Comparison of ENCODE assay signal across 8 cellular contexts in the genomic region with DNA sequence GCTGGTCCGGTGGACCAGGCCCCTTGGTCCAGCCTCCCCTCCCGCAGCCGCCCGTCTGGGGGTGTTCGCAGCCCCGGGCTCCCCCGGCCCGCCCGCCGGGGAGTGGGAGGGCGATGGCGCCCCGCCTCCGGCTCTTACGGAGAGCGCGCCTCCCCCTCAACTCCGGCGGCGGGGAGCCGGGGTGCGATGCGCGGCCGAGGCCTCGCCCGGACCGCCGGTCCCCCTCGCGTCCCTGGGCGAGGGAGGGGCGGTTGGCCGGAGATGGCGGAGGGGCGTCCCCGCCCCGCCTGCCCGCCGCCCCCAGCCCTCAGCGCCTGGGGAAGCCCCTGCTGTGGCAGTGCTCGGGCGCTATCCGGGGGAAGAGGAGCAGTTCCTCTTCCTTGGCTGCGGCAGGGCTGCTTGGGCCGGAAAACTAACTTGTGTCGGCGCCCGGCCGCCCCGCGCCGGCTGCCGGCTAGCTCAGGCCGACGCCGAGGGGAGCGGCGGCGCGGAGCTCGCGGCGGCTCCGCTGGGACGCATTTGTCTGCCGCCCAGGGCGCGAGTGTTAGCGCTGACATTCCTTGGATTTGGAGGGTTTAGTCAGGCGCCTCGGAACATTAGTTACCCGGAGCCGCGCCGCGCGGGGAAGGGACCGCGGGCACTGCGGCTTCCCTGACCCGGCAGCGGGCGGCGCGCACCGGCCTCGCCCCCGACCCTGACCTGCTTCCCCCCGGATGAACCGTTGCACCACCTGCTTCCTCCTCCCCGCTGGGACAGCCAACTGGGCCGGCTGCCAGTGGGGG. TPM values are rescaled to one million over a fixed set of nuclear protein-coding genes. Genes with fewer than 3 reads are reported as not detected.
DNase-seq lines count a peak whose midpoint lies in the region; ATAC-seq, FAIRE-seq and TF ChIP-seq lines count a peak whose summit lies in the region.

No MANE protein-coding gene starts in this region.

- H3K36me3 Mint-ChIP-seq in activated CD8-positive, alpha-beta T cell treated with anti-CD3 and anti-CD28 coated beads, Interleukin-2, amount 10 ng/mL, durations not matched to agents 7 days and 5 days (ENCODE audit: low read depth): peaks cover 13% of the 10 kb centered on the region

- H3K4me1 Mint-ChIP-seq in activated CD8-positive, alpha-beta T cell treated with anti-CD3 and anti-CD28 coated beads, Interleukin-2, amount 10 ng/mL, durations not matched to agents 7 days and 5 days (ENCODE audit: low read depth): peaks cover 53% of the 10 kb centered on the region

- H3K27me3 Mint-ChIP-seq in activated CD8-positive, alpha-beta T cell treated with anti-CD3 and anti-CD28 coated beads, Interleukin-2, amount 10 ng/mL, durations not matched to agents 7 days and 5 days (ENCODE audit: low read depth): no peaks in the 10 kb centered on the region

- POLR2A ChIA-PET in AG04450 (lab: Yijun Ruan, JAX): interaction anchor here (0.9 to 1.4 kb wide), 2 partner anchors 83 to 145 kb away, joined by 3 to 6 read pairs; no protein-coding TSS in a partner anchor
- POLR2A ChIA-PET in activated CD8-positive, alpha-beta T cell treated with anti-CD3 and anti-CD28 coated beads, Interleukin-2, amount 10 ng/mL, durations not matched to agents 7 days and 5 days (lab: Charles Lee): interaction anchor here (1.9 kb wide), 1 partner anchor 164 kb away, joined by 13 read pairs; a partner anchor contains a TSS
- POLR2A ChIA-PET in H1 (lab: Charles Lee; ENCODE audit: partially characterized antibody): interaction anchor here (2.9 kb wide), 1 partner anchor 164 kb away, joined by 9 read pairs; a partner anchor contains a TSS

- H2BK120ac ChIP-seq in H1 (replicated peaks; ENCODE audit: low read depth, low read length) (no peak overlapping the region), mesendoderm (ENCODE audit: low read depth, low read length) (peak overlapping the region; percentile 83)

- H3K4me1 ChIP-seq in H1 (replicated peaks in 1 of 4; ENCODE audit: control insufficient read depth in 3 of 4, insufficient read depth in 4 of 4, low read length in 3 of 4) (peaks cover 12 to 34% (median 23%) of the 10 kb centered on the region in 4 experiments), mesendoderm (ENCODE audit: control insufficient read depth, low read depth, low read length) (peaks cover 14% of the 10 kb centered on the region)

- no peak for TF ChIP-seq RAD21 in H1 (IDR thresholded peaks at IDR 0.05 in 1 of 2, conservative IDR thresholded peaks at IDR 0.05 in 1 of 2; ENCODE audit: low read depth in 2 of 2, low read length in 2 of 2)

- peaks cover 3% of the 10 kb centered on the region; the same call in 1 of the 2 replicates for H3K23me2 ChIP-seq in H1 (ENCODE audit: low read depth, low read length)

- no peak overlapping the region for H2BK20ac ChIP-seq in H1 (ENCODE audit: low read length)

- H3K18ac ChIP-seq in H1 (ENCODE audit: extremely low read depth, low read length) (peak overlapping the region; percentile 41), mesendoderm (ENCODE audit: low read length) (peak overlapping the region; percentile 88)

- no peak for DNase-seq in AG04450 (ENCODE audit: low read depth, low spot score)
- peak; percentile 16 to 72 for DNase-seq in NCI-H526 (lab: John Stamatoyannopoulos, UW)
- peak; percentile 64 for DNase-seq in activated CD8-positive, alpha-beta T cell treated with anti-CD3 and anti-CD28 coated beads, Interleukin-2, amount 10 ng/mL, durations not matched to agents 7 days and 5 days
- peak in 1 of 2 experiments; percentile 75 for DNase-seq in H1 (ENCODE audit: low read depth in 1 of 2, low spot score in 2 of 2)
- DNase-seq in mesendoderm: peak; percentile 86
- peak; percentile 22 to 48 for DNase-seq in stimulated activated CD8-positive, alpha-beta memory T cell treated with anti-CD3 and anti-CD28 coated beads, Interleukin-15, amount 100 ng/mL, for 4 hours (ENCODE audit: low read depth in 2 of 2)

- H3K27ac Mint-ChIP-seq in activated CD8-positive, alpha-beta T cell treated with anti-CD3 and anti-CD28 coated beads, Interleukin-2, amount 10 ng/mL, durations not matched to agents 7 days and 5 days: peak overlapping the region; percentile 87

- H3K4me3 Mint-ChIP-seq in activated CD8-positive, alpha-beta T cell treated with anti-CD3 and anti-CD28 coated beads, Interleukin-2, amount 10 ng/mL, durations not matched to agents 7 days and 5 days: peak overlapping the region; percentile 86

- H2BK5ac ChIP-seq in H1 (ENCODE audit: low read depth, low read length) (peak overlapping the region; percentile 68; the same call in 1 of the 2 replicates), mesendoderm (ENCODE audit: low read length) (no peak overlapping the region)

- H3K27ac ChIP-seq in AG04450 (ENCODE audit: low read depth, low read length) (peak overlapping the region; percentile 31), H1 (ENCODE audit: low read depth, low read length) (peak overlapping the region; percentile 75; the same call in 1 of the 2 replicates), mesendoderm (ENCODE audit: low read depth, low read length) (peak overlapping the region; percentile 98)

- H4K5ac ChIP-seq in H1 (ENCODE audit: insufficient read length, low read depth, low read length): peak overlapping the region; percentile 47
- no peak overlapping the region for H4K5ac ChIP-seq in mesendoderm (ENCODE audit: low read length)

- no peak for FAIRE-seq in H1 (lab: Jason Lieb, UNC)

- H3K9me3 ChIP-seq in AG04450 (ENCODE audit: control insufficient read depth, insufficient read depth, low read length): no peaks in the 10 kb centered on the region
- H3K9me3 ChIP-seq in H1 (ENCODE audit: insufficient read depth in 2 of 2, low read depth in 1 of 2, low read length in 1 of 2): no peaks in the 10 kb centered on the region

- H3K36me3 ChIP-seq in H1 (ENCODE audit: control insufficient read depth in 2 of 4, insufficient read depth in 4 of 4, low read length in 3 of 4) (peaks cover 0 to 4% (median 1%) of the 10 kb centered on the region in 4 experiments; a peak in 1 of 8 replicates), mesendoderm (ENCODE audit: control insufficient read depth, insufficient read depth, low read length) (no peaks in the 10 kb centered on the region)

- H3K4me2 ChIP-seq in H1 (ENCODE audit: insufficient read depth in 1 of 2, low read depth in 2 of 2, low read length in 2 of 2) (peak overlapping the region; percentile 88), mesendoderm (ENCODE audit: low read length) (peak overlapping the region; percentile 86)

- H3K4me3 ChIP-seq in AG04450 (ENCODE audit: low read depth, low read length): peak overlapping the region; percentile 87
- H3K4me3 ChIP-seq in H1 (ENCODE audit: extremely low read depth in 1 of 4, insufficient read depth in 2 of 4, low read depth in 3 of 4, low read length in 4 of 4): peak overlapping the region; percentile 82 to 93 (median 86)
- peak overlapping the region; percentile 85 for H3K4me3 ChIP-seq in mesendoderm (ENCODE audit: low read length)

- no peak overlapping the region for H2BK12ac ChIP-seq in H1 (ENCODE audit: low read depth, low read length)

- TF ChIP-seq CTCF in AG04450 (IDR thresholded peaks at IDR 0.05; ENCODE audit: low read depth, low read length) (no peak), H1 (IDR thresholded peaks at IDR 0.05; ENCODE audit: control extremely low read depth in 1 of 3, insufficient read depth in 1 of 3, low read depth in 1 of 3, low read length in 3 of 3) (no peak)

- H2AFZ ChIP-seq in H1 (ENCODE audit: low read length): no peak overlapping the region

- no peaks in the 10 kb centered on the region for H3K27me3 ChIP-seq in AG04450 (ENCODE audit: control insufficient read depth, insufficient read depth, low read length)
- H3K27me3 ChIP-seq in H1 (replicated peaks in 1 of 4; ENCODE audit: control insufficient read depth in 3 of 4, extremely low read depth in 1 of 4, insufficient read depth in 3 of 4, low read length in 3 of 4): no peaks in the 10 kb centered on the region
- H3K27me3 ChIP-seq in mesendoderm (ENCODE audit: insufficient read depth, low read length, poor library complexity): no peaks in the 10 kb centered on the region

- H3K79me1 ChIP-seq in H1 (ENCODE audit: low read depth, low read length): no peaks in the 10 kb centered on the region; the same call in 1 of the 2 replicates
- peaks cover 7% of the 10 kb centered on the region for H3K79me1 ChIP-seq in mesendoderm (ENCODE audit: low read length)

- H4K8ac ChIP-seq in H1 (ENCODE audit: extremely low read depth, insufficient read depth, low read length) (peak overlapping the region; percentile 77), mesendoderm (ENCODE audit: low read depth, low read length) (no peak overlapping the region)

- 4% methylated on average over 47 of the region's 93 CpGs; no CpG with 5 or more reads in 1 of the 2 experiments for WGBS in H1 (ENCODE audit: extremely low coverage in 1 of 2, insufficient coverage in 1 of 2, insufficient read length in 1 of 2, insufficient replicate concordance in 2 of 2, low coverage in 1 of 2, low lambda C conversion rate in 2 of 2, missing lambda C conversion rate in 1 of 2), 2 experiments
- WGBS in mesendoderm (ENCODE audit: extremely low coverage, insufficient coverage, low lambda C conversion rate): no CpG with 5 or more reads among the region's 93 CpGs

- H3K56ac ChIP-seq in H1 (replicated peaks; ENCODE audit: insufficient read length, low read depth, low read length): peak overlapping the region; percentile 73
- H3K56ac ChIP-seq in mesendoderm (ENCODE audit: low read length): peak overlapping the region; percentile 94

- H3K9ac ChIP-seq in H1 (replicated peaks in 1 of 4; ENCODE audit: extremely low read depth in 1 of 4, low read depth in 3 of 4, low read length in 3 of 4) (peak overlapping the region; percentile 46 to 92 (median 74)), mesendoderm (ENCODE audit: low read length) (peak overlapping the region; percentile 88)

- ATAC-seq in GM18858 (IDR thresholded peaks at IDR 0.05; ENCODE audit: unreplicated experiment): peak; percentile 55
- ATAC-seq in HG03045 (IDR thresholded peaks at IDR 0.05; ENCODE audit: unreplicated experiment): peak; percentile 69
- peak; percentile 68 for ATAC-seq in activated CD8-positive, alpha-beta T cell treated with anti-CD3 and anti-CD28 coated beads, Interleukin-2, amount 10 ng/mL, durations not matched to agents 7 days and 5 days

- H3K79me2 ChIP-seq in H1 (ENCODE audit: control insufficient read depth in 1 of 2, insufficient read depth in 2 of 2, low read length in 2 of 2) (peaks cover 22 to 56% of the 10 kb centered on the region in 2 experiments), mesendoderm (ENCODE audit: control insufficient read depth, insufficient read depth, low read length) (peaks cover 38% of the 10 kb centered on the region)

- H2BK15ac ChIP-seq in H1 (ENCODE audit: low read length) (no peak overlapping the region), mesendoderm (replicated peaks; ENCODE audit: low read depth) (peak overlapping the region; percentile 9)

- no peak overlapping the region for H3K14ac ChIP-seq in H1 (ENCODE audit: insufficient read length)

- peaks cover 3 to 8% of the 10 kb centered on the region in 2 experiments for H4K20me1 ChIP-seq in H1 (replicated peaks in 1 of 2; ENCODE audit: control insufficient read depth in 1 of 2, insufficient read depth in 2 of 2, low read length in 2 of 2)

- no peak overlapping the region for H3K23ac ChIP-seq in H1 (ENCODE audit: insufficient read length)
- H3K23ac ChIP-seq in mesendoderm (ENCODE audit: low read length): no peak overlapping the region

- no peaks in the 10 kb centered on the region for H3K9me3 Mint-ChIP-seq in activated CD8-positive, alpha-beta T cell treated with anti-CD3 and anti-CD28 coated beads, Interleukin-2, amount 10 ng/mL, durations not matched to agents 7 days and 5 days (ENCODE audit: insufficient read depth)

- CTCF ChIA-PET in AG04450 (lab: Charles Lee) (interaction anchor here (1.8 to 3.2 kb wide), 4 partner anchors 16 to 156 kb away, joined by 4 to 23 read pairs (median 7); no protein-coding TSS in a partner anchor), H1 (lab: Charles Lee; ENCODE audit: partially characterized antibody) (interaction anchor here (0.7 to 3.2 kb wide), 12 partner anchors 17 to 158 kb away, joined by 3 to 21 read pairs (median 6); no protein-coding TSS in a partner anchor)
- CTCF ChIA-PET in activated CD8-positive, alpha-beta T cell treated with anti-CD3 and anti-CD28 coated beads, Interleukin-2, amount 10 ng/mL, durations not matched to agents 7 days and 5 days (lab: Charles Lee): interaction anchor here (0.7 to 1.8 kb wide), 6 partner anchors 11 to 156 kb away, joined by 3 to 8 read pairs (median 4); no protein-coding TSS in a partner anchor

- TF ChIP-seq POLR2A in H1 (IDR thresholded peaks at IDR 0.05; ENCODE audit: control extremely low read depth in 1 of 2, low read depth in 2 of 2, low read length in 2 of 2): no peak; a peak in 1 of 3 replicates

- H3K4ac ChIP-seq in H1 (replicated peaks; ENCODE audit: insufficient read length, low read depth, low read length) (no peak overlapping the region), mesendoderm (ENCODE audit: low read depth, low read length) (peak overlapping the region; percentile 64)

- H2AK5ac ChIP-seq in H1 (ENCODE audit: low read depth, low read length) (no peak overlapping the region), mesendoderm (ENCODE audit: low read length) (no peak overlapping the region)

- TF ChIP-seq EP300 in H1 (IDR thresholded peaks at IDR 0.05; ENCODE audit: borderline replicate concordance in 1 of 2, low read depth in 2 of 2, low read length in 2 of 2): peak in 1 of 2 experiments; percentile 70; a peak in 1 of 3 replicates

- H4K91ac ChIP-seq in H1 (replicated peaks; ENCODE audit: insufficient read length, low read length): no peak overlapping the region

RNA-seq across cellular contexts. Expression of a gene that starts 1.0 kb away (rescaled TPM):
- polyA plus RNA-seq in AG04450 (2011; rRNA removed) (30.9 and 47.6 TPM in 2 replicates), H1 (2011; rRNA removed) (11.1 and 22.4 TPM in 2 replicates)
- polyA minus RNA-seq in AG04450 (2011; rRNA and poly(A)+ RNA removed): 29.1 and 38.3 TPM in 2 replicates
- total RNA-seq in activated CD8-positive, alpha-beta T cell treated with anti-CD3 and anti-CD28 coated beads, Interleukin-2, amount 10 ng/mL, durations not matched to agents 7 days and 5 days: 10 to 100 TPM; 16.2 to 16.7 TPM
- 78.9 and 85.5 TPM in 2 replicates for total RNA-seq in H1 (2021; fragmentation: NEBNext Ultra II Directional; extraction: Animal tissue kit (Norgen Biotek cat#: 25700))
- 25.8 TPM for polyA plus RNA-seq in H1 (2011; cell fraction: cytosol; rRNA removed)
- 19.5 TPM for polyA plus RNA-seq in H1 (2011; cell fraction: nucleus; rRNA removed)
- polyA plus RNA-seq in H1 (2012, experiment 1 of 2): 36.2 to 78.8 TPM (median 45.0 TPM) in 4 replicates
- 3.2 TPM for polyA plus RNA-seq in H1 (2012, experiment 2 of 2)
- polyA plus RNA-seq in H1 (2013, experiment 1 of 2): 70.1 TPM
- 71.3 TPM for polyA plus RNA-seq in H1 (2013, experiment 2 of 2)
- 52.2 and 73.6 TPM in 2 replicates for polyA minus RNA-seq in H1 (2011; rRNA and poly(A)+ RNA removed)
- 32.2 TPM for polyA minus RNA-seq in H1 (2011; cell fraction: cytosol; rRNA and poly(A)+ RNA removed)
- 71.8 TPM for polyA minus RNA-seq in H1 (2011; cell fraction: nucleus; rRNA and poly(A)+ RNA removed)
- polyA plus RNA-seq in mesendoderm (2013, experiment 1 of 2): 32.2 TPM
- polyA plus RNA-seq in mesendoderm (2013, experiment 2 of 2): 33.8 TPM

Comparison
In these comparisons a context has a peak if more than half of its experiments do, and no peak if none do; other contexts are left out.
1. H3K27ac ChIP-seq: peak in every context shown above with its lines; median percentile 98 in mesendoderm; 75 in H1; 31 in AG04450.